ENCODE assay signal across 14 cellular contexts in the genomic region with DNA sequence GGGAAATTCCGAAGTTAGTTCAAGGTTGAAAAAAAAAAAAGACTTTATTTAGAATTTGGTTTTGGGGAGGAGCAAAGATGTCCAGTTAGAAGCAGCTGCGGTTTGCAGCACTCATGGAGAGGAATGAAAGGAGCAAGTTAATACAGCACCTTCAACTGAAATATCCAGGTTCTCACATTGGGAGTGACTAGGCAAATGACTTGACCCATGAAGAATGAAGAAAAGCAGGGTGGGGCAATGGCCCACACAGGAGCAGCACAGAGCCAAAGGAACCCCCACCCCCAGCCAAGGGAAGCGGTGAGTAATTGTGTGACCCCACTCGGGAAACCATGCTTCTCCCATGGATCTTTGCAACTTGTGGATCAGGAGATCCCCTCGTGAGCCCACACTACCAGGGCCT. TPM values are rescaled to one million over a fixed set of nuclear protein-coding genes. Genes with fewer than 3 reads are reported as not detected.
DNase-seq lines count a peak whose midpoint lies in the region; ATAC-seq and TF ChIP-seq lines count a peak whose summit lies in the region.
"Had no signal": no experiment of that assay in that cellular context is flagged by ENCODE, and none has a peak within 500 bp of the region (broad histone marks: within the 10 kb centered on the region; RNA-seq: fewer than 3 reads in every experiment).

No MANE protein-coding gene starts in this region.

- no peak overlapping the region for H3K4me3 Mint-ChIP-seq in activated CD4-positive, alpha-beta T cell treated with anti-CD3 and anti-CD28 coated beads, Interleukin-2, amount 10 ng/mL, durations not matched to agents 7 days and 5 days
- H3K4me3 Mint-ChIP-seq: B cell; CD4-positive, alpha-beta T cell; HFFc6 had no signal

- H3K9me2 ChIP-seq in PC-3 (replicated peaks; ENCODE audit: low read length): no peaks in the 10 kb centered on the region

- no peaks in the 10 kb centered on the region for H4K20me1 ChIP-seq in PC-3 (ENCODE audit: low read length)

- H3K4me1 ChIP-seq in PC-3 (ENCODE audit: insufficient read depth, low read length) (no peaks in the 10 kb centered on the region), RWPE2 (ENCODE audit: insufficient read depth, poor library complexity, severe bottlenecking) (peaks cover 6% of the 10 kb centered on the region)

- H3K27me3 ChIP-seq in PC-3 (ENCODE audit: low read length) (no peaks in the 10 kb centered on the region), RWPE2 (ENCODE audit: insufficient read depth, poor library complexity, severe bottlenecking) (no peaks in the 10 kb centered on the region)

- no peak overlapping the region for H3K4me3 ChIP-seq in PC-3 (ENCODE audit: low read length)
- no peak overlapping the region for H3K4me3 ChIP-seq in RWPE2 (ENCODE audit: severe bottlenecking)

- H3K9me3 ChIP-seq in PC-3 (ENCODE audit: low read length): no peaks in the 10 kb centered on the region
- H3K9me3 ChIP-seq in RWPE2 (ENCODE audit: severe bottlenecking): peaks cover 4% of the 10 kb centered on the region

- H3K79me2 ChIP-seq in PC-3 (ENCODE audit: low read length): no peaks in the 10 kb centered on the region

- TF ChIP-seq CTCF in PC-3 (conservative IDR thresholded peaks at IDR 0.05; ENCODE audit: low read depth, low read length) (no peak), RWPE2 (IDR thresholded peaks at IDR 0.05; ENCODE audit: poor library complexity, severe bottlenecking) (no peak)

- ATAC-seq in PC-3 (no peak), RWPE2 (ENCODE audit: low read depth) (peak; percentile 80), esophagus mucosa (peak; percentile 53), Right ventricle myocardium inferior (no peak)

- POLR2A ChIA-PET in PC-3 (lab: Charles Lee; ENCODE audit: unreplicated experiment): no interaction called here
- POLR2A ChIA-PET in activated CD4-positive, alpha-beta T cell treated with anti-CD3 and anti-CD28 coated beads, Interleukin-2, amount 10 ng/mL, durations not matched to agents 7 days and 5 days (lab: Charles Lee): no interaction called here

- intact Hi-C loops in PC-3 (cut with micrococcal nuclease) (no loop called here), Right ventricle myocardium inferior (cut with DNase I) (no loop called here)

- CTCF ChIA-PET in PC-3 (lab: Charles Lee): no interaction called here
- CTCF ChIA-PET in activated CD4-positive, alpha-beta T cell treated with anti-CD3 and anti-CD28 coated beads, Interleukin-2, amount 10 ng/mL, durations not matched to agents 7 days and 5 days (lab: Charles Lee): interaction anchor here (0.8 kb wide), 1 partner anchor 23 kb away, joined by 5 read pairs; no protein-coding TSS in a partner anchor

- H3F3A ChIP-seq in PC-3 (ENCODE audit: low read length, unreplicated experiment): no peaks in the 10 kb centered on the region

- H3K4me2 ChIP-seq in PC-3 (ENCODE audit: low read length): no peak overlapping the region

- H3K27me3 Mint-ChIP-seq in activated CD4-positive, alpha-beta T cell treated with anti-CD3 and anti-CD28 coated beads, Interleukin-2, amount 10 ng/mL, durations not matched to agents 7 days and 5 days: no peaks in the 10 kb centered on the region
- H3K27me3 Mint-ChIP-seq: CD4-positive, alpha-beta T cell had no signal

- H3K27ac ChIP-seq in PC-3 (ENCODE audit: low read length): no peak overlapping the region
- peak overlapping the region; percentile 49 for H3K27ac ChIP-seq in RWPE2 (ENCODE audit: poor library complexity, severe bottlenecking)

- H3K4me1 Mint-ChIP-seq in activated CD4-positive, alpha-beta T cell treated with anti-CD3 and anti-CD28 coated beads, Interleukin-2, amount 10 ng/mL, durations not matched to agents 7 days and 5 days: no peaks in the 10 kb centered on the region
- H3K4me1 Mint-ChIP-seq: B cell had no signal

- DNase-seq in PC-3 (peak; percentile 17), RWPE2 (ENCODE audit: low spot score) (no peak), renal cortical epithelial cell (ENCODE audit: low read depth) (peak; percentile 3), Right ventricle myocardium inferior (ENCODE audit: missing footprints) (no peak), NCI-H345 (lab: John Stamatoyannopoulos, UW) (no peak)
- no peak for DNase-seq in activated CD4-positive, alpha-beta T cell treated with anti-CD3 and anti-CD28 coated beads, Interleukin-2, amount 10 ng/mL, durations not matched to agents 7 days and 5 days
- DNase-seq: C1 segment of cervical spinal cord; Calu3; CD4-positive, alpha-beta T cell; DMS 273 treated with DMSO at 0.1 percent for 48 hours; HCEC 1CT; HFFc6 had no signal

- no peak overlapping the region for H3K27ac Mint-ChIP-seq in activated CD4-positive, alpha-beta T cell treated with anti-CD3 and anti-CD28 coated beads, Interleukin-2, amount 10 ng/mL, durations not matched to agents 7 days and 5 days
- H3K27ac Mint-ChIP-seq: B cell; CD4-positive, alpha-beta T cell; HFFc6 had no signal

- no peak overlapping the region for H2AFZ ChIP-seq in PC-3 (ENCODE audit: low read length)

- peaks cover 3% of the 10 kb centered on the region for H3K36me3 Mint-ChIP-seq in activated CD4-positive, alpha-beta T cell treated with anti-CD3 and anti-CD28 coated beads, Interleukin-2, amount 10 ng/mL, durations not matched to agents 7 days and 5 days (ENCODE audit: low read depth)

- peaks cover 43% of the 10 kb centered on the region for H3K9me3 Mint-ChIP-seq in activated CD4-positive, alpha-beta T cell treated with anti-CD3 and anti-CD28 coated beads, Interleukin-2, amount 10 ng/mL, durations not matched to agents 7 days and 5 days

- H3K36me3 ChIP-seq in PC-3 (ENCODE audit: low read depth, low read length): no peaks in the 10 kb centered on the region
- no peaks in the 10 kb centered on the region for H3K36me3 ChIP-seq in RWPE2 (ENCODE audit: low read depth)

- H3K9ac ChIP-seq in PC-3 (ENCODE audit: low read length): no peak overlapping the region

- BruUV-seq in PC-3 (replicated peaks; lab: Mats Ljungman, UMichigan): no TSS peak

RNA-seq across cellular contexts. Expression of gene ZNF892, which starts 32.8 kb away (rescaled TPM):
- not detected in 2 replicates for total RNA-seq in PC-3 (2014; rRNA removed)
- 1.3 TPM for total RNA-seq in esophagus mucosa
- total RNA-seq in renal cortical epithelial cell: 6.9 and 16.7 TPM in 2 replicates
- total RNA-seq in Right ventricle myocardium inferior: 2.5 TPM
- total RNA-seq in activated CD4-positive, alpha-beta T cell treated with anti-CD3 and anti-CD28 coated beads, Interleukin-2, amount 10 ng/mL, durations not matched to agents 7 days and 5 days: 1 to 10 TPM; 3.6 to 4.0 TPM

RNA-seq across cellular contexts. Expression of gene PROM2, which starts 34.2 kb away (rescaled TPM):
- total RNA-seq in PC-3 (2014; rRNA removed): 64.2 and 77.8 TPM in 2 replicates
- total RNA-seq in esophagus mucosa: 100 TPM
- 17.6 and 38.0 TPM in 2 replicates for total RNA-seq in renal cortical epithelial cell
- 0.32 TPM for total RNA-seq in Right ventricle myocardium inferior
- under 1 TPM; 0.08 to 0.42 TPM for total RNA-seq in activated CD4-positive, alpha-beta T cell treated with anti-CD3 and anti-CD28 coated beads, Interleukin-2, amount 10 ng/mL, durations not matched to agents 7 days and 5 days

RNA-seq across cellular contexts. Expression of gene KCNIP3, which starts 57.1 kb away (rescaled TPM):
- total RNA-seq in PC-3 (2014; rRNA removed): 13.3 and 19.1 TPM in 2 replicates
- total RNA-seq in esophagus mucosa: 0.96 TPM
- total RNA-seq in renal cortical epithelial cell: 47.4 and 127 TPM in 2 replicates
- 8.7 TPM for total RNA-seq in Right ventricle myocardium inferior
- total RNA-seq in activated CD4-positive, alpha-beta T cell treated with anti-CD3 and anti-CD28 coated beads, Interleukin-2, amount 10 ng/mL, durations not matched to agents 7 days and 5 days: not detected
- total RNA-seq: B cell had no signal

Comparison
In these comparisons a context has a peak if more than half of its experiments do, and no peak if none do; other contexts are left out.
1. ATAC-seq: peak in RWPE2 (single experiment) and esophagus mucosa (single experiment); none in PC-3 (single experiment) and Right ventricle myocardium inferior (single experiment).
2. DNase-seq: peak in PC-3 (single experiment) and renal cortical epithelial cell (single experiment); none in RWPE2 (single experiment), Right ventricle myocardium inferior (single experiment), activated CD4-positive, alpha-beta T cell treated with anti-CD3 and anti-CD28 coated beads, Interleukin-2, amount 10 ng/mL, durations not matched to agents 7 days and 5 days (single experiment) and NCI-H345 (single experiment).
3. RNA of gene PROM2, which starts 34.2 kb away (total RNA-seq): 100 TPM in esophagus mucosa (single experiment), 64.2 to 77.8 TPM in PC-3 and 17.6 to 38.0 TPM in renal cortical epithelial cell; 0.08 to 0.42 TPM in activated CD4-positive, alpha-beta T cell treated with anti-CD3 and anti-CD28 coated beads, Interleukin-2, amount 10 ng/mL, durations not matched to agents 7 days and 5 days and 0.32 TPM in Right ventricle myocardium inferior (single experiment); every median in the first group is over 10 times any median in the second.